ENCODE assay signal across 9 cellular contexts in genomic region chr9:19946446-19947109, GRCh38.
DNase-seq lines count a peak whose midpoint lies in the region; ATAC-seq and TF ChIP-seq lines count a peak whose summit lies in the region.
"Had no signal": no experiment of that assay in that cellular context is flagged by ENCODE, and none has a peak within 500 bp of the region (broad histone marks: within the 10 kb centered on the region; RNA-seq: fewer than 3 reads in every experiment).

No MANE protein-coding gene starts in this region.

- intact Hi-C loops in activated CD8-positive, alpha-beta T cell treated with anti-CD3 and anti-CD28 coated beads for 36 hours (cut with micrococcal nuclease), result no loop called here

- H3K36me3 Mint-ChIP-seq in activated CD8-positive, alpha-beta T cell treated with anti-CD3 and anti-CD28 coated beads for 36 hours (ENCODE audit: low read depth), result no peaks in the 10 kb centered on the region
- peaks cover 24% of the 10 kb centered on the region for H3K36me3 Mint-ChIP-seq in nephron progenitor cell (ENCODE audit: low read depth)
- H3K36me3 Mint-ChIP-seq: natural killer cell treated with Interleukin-12 subunit alpha and Interleukin-12 subunit beta and Interleukin-15 and Interleukin-18, amount 100 ng/mL, for 72 hours had no signal

- POLR2A ChIA-PET in activated CD8-positive, alpha-beta T cell treated with anti-CD3 and anti-CD28 coated beads for 36 hours (lab: Charles Lee), result interaction anchor here (1.2 kb wide), 1 partner anchor 50 kb away, joined by 3 read pairs; no protein-coding TSS in a partner anchor

- no peaks in the 10 kb centered on the region for H3K9me3 Mint-ChIP-seq in activated CD8-positive, alpha-beta T cell treated with anti-CD3 and anti-CD28 coated beads for 36 hours
- peaks cover 20% of the 10 kb centered on the region for H3K9me3 Mint-ChIP-seq in nephron progenitor cell
- H3K9me3 Mint-ChIP-seq: natural killer cell treated with Interleukin-12 subunit alpha and Interleukin-12 subunit beta and Interleukin-15 and Interleukin-18, amount 100 ng/mL, for 72 hours had no signal

- peak; percentile 24 for TF ChIP-seq CTCF in activated CD8-positive, alpha-beta T cell treated with anti-CD3 and anti-CD28 coated beads for 36 hours (IDR thresholded peaks at IDR 0.05)
- TF ChIP-seq CTCF in nephron progenitor cell (IDR thresholded peaks at IDR 0.05), result peak; percentile 46

- DNase-seq in NOMO-1 treated with DMSO at 0.1 percent for 48 hours (lab: John Stamatoyannopoulos, UW; ENCODE audit: unreplicated experiment) (peak; percentile 0), NOMO-1 (lab: John Stamatoyannopoulos, UW; ENCODE audit: unreplicated experiment in 2 of 2) (no peak), nephron progenitor cell (peak; percentile 18), activated gamma-delta T cell treated with Interleukin-2 at 50 U/mL for 16 hours (no peak), AML-193 (lab: John Stamatoyannopoulos, UW) (no peak), H4 (ENCODE audit: low spot score) (no peak)
- DNase-seq in activated CD8-positive, alpha-beta T cell treated with anti-CD3 and anti-CD28 coated beads for 36 hours, result peak; percentile 35

- H3K4me3 Mint-ChIP-seq in activated CD8-positive, alpha-beta T cell treated with anti-CD3 and anti-CD28 coated beads for 36 hours, result no peak overlapping the region
- no peak overlapping the region for H3K4me3 Mint-ChIP-seq in nephron progenitor cell
- H3K4me3 Mint-ChIP-seq: natural killer cell treated with Interleukin-12 subunit alpha and Interleukin-12 subunit beta and Interleukin-15 and Interleukin-18, amount 100 ng/mL, for 72 hours had no signal

- ATAC-seq in HG03175 (IDR thresholded peaks at IDR 0.05; ENCODE audit: unreplicated experiment), result peak; percentile 60
- peak; percentile 85 for ATAC-seq in activated CD8-positive, alpha-beta T cell treated with anti-CD3 and anti-CD28 coated beads for 36 hours

- H3K4me1 Mint-ChIP-seq in activated CD8-positive, alpha-beta T cell treated with anti-CD3 and anti-CD28 coated beads for 36 hours (ENCODE audit: low read depth), result peaks cover 4% of the 10 kb centered on the region
- H3K4me1 Mint-ChIP-seq in nephron progenitor cell, result peaks cover 63% of the 10 kb centered on the region

- no peak overlapping the region for H3K27ac Mint-ChIP-seq in activated CD8-positive, alpha-beta T cell treated with anti-CD3 and anti-CD28 coated beads for 36 hours
- peak overlapping the region; percentile 60 for H3K27ac Mint-ChIP-seq in nephron progenitor cell
- H3K27ac Mint-ChIP-seq: natural killer cell treated with Interleukin-12 subunit alpha and Interleukin-12 subunit beta and Interleukin-15 and Interleukin-18, amount 100 ng/mL, for 72 hours had no signal

- H3K27me3 Mint-ChIP-seq in activated CD8-positive, alpha-beta T cell treated with anti-CD3 and anti-CD28 coated beads for 36 hours, result peaks cover 7% of the 10 kb centered on the region
- H3K27me3 Mint-ChIP-seq in nephron progenitor cell (ENCODE audit: low read depth, poor library complexity), result peaks cover 8% of the 10 kb centered on the region

- CTCF ChIA-PET in activated CD8-positive, alpha-beta T cell treated with anti-CD3 and anti-CD28 coated beads for 36 hours (lab: Charles Lee), result interaction anchor here (0.7 to 2.1 kb wide), 22 partner anchors 9 to 1164 kb away, joined by 3 to 11 read pairs (median 3); no protein-coding TSS in a partner anchor

Comparison
In these comparisons a context has a peak if more than half of its experiments do, and no peak if none do; other contexts are left out.
1. DNase-seq: peak in NOMO-1 treated with DMSO at 0.1 percent for 48 hours (single experiment), activated CD8-positive, alpha-beta T cell treated with anti-CD3 and anti-CD28 coated beads for 36 hours (single experiment) and nephron progenitor cell (single experiment); none in NOMO-1 (0 of 2), activated gamma-delta T cell treated with Interleukin-2 at 50 U/mL for 16 hours (single experiment), AML-193 (0 of 2) and H4 (single experiment).